ENCODE assay signal across 1 cellular context in the genomic region with DNA sequence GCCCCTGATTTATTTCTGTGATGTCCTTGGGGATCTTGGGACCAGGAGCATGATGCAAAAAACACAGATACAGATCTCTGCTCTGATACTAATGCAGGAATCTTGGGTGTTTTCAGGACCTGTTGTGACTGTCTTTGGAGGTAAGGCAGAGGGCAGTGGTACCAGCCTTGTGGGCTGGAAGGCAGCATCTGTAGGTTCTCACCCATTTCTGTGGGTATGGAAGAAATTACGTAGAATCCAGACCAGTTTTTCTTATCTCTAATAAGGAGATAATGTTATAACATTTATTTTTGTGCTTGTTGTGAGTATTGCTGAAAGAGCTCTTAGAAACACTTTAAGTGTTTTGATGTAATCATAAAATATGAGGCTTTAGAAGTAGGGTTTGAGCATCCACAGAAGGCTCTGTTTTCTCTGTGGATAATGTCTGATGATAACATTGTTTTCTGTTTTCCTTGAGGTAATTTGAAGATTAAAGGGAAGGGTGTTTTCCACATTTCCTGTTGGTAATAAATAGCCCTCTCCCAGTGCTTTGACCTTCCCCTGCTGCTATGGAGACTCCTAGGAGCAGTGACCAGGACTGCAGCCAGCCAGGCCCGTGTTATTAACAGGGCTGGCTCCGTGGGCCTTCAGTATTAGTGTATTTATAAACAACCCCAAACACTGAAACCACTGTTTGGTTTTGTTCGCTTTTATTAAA.
TF ChIP-seq lines count a peak whose summit lies in the region.

No MANE protein-coding gene starts in this region.

TF ChIP-seq in IMR-90, 13 proteins besides CTCF, POLR2A, EP300 and RAD21:
- no peak for TF ChIP-seq FOS (IDR thresholded peaks at IDR 0.05; ENCODE audit: low read depth, low read length)
- no peak for TF ChIP-seq USF2 (IDR thresholded peaks at IDR 0.05; ENCODE audit: low read depth, low read length)
